ENCODE assay signal across 10 cellular contexts in genomic region chr7:119172043-119172442, GRCh38.
"Had no signal": no experiment of that assay in that cellular context is flagged by ENCODE, and none has a peak within 500 bp of the region (broad histone marks: within the 10 kb centered on the region; RNA-seq: fewer than 3 reads in every experiment).

No MANE protein-coding gene starts in this region.

- FAIRE-seq: H54 had no signal

- H2AFZ ChIP-seq: GM23248, GM23338 had no signal

- H3K36me3 ChIP-seq: HAP-1 had no signal

- H3K4me2 ChIP-seq: GM23338 had no signal

- H3K27ac ChIP-seq: GM23248 had no signal

- H3K4me3 ChIP-seq: GM23248, GM23338, HAP-1 had no signal

- DNase-seq: GM23248, GOT3, H7, H9, HCEC 1CT, HFFc6 had no signal

- H3K9me3 ChIP-seq: HAP-1 had no signal

- ATAC-seq: GM23338, HCT116 had no signal

- H3K4me1 ChIP-seq: HAP-1 had no signal

- H3K9ac ChIP-seq: GM23248 had no signal
